In genomic region chr2:233499928-233500327, GRCh38 we compare ENCODE assay signal across 29 cellular contexts.
"Had no signal": no experiment of that assay in that cellular context is flagged by ENCODE, and none has a peak within 500 bp of the region (broad histone marks: within the 10 kb centered on the region; RNA-seq: fewer than 3 reads in every experiment).

No MANE protein-coding gene starts in this region.

- H3K27ac ChIP-seq: cardiac muscle cell, PC-9, RWPE1 had no signal

- H3K4me3 ChIP-seq: cardiac muscle cell, K562, PC-9 had no signal

- DNase-seq: activated CD4-positive, alpha-beta T cell treated with anti-CD3 and anti-CD28 coated beads, Interleukin-2, amount 10 ng/mL, durations not matched to agents 24 days and 14 days; activated CD4-positive, alpha-beta T cell treated with anti-CD3 and anti-CD28 coated beads, Interleukin-2, amount 50 U/mL, for 4 hours; activated CD8-positive, alpha-beta T cell treated with anti-CD3 and anti-CD28 coated beads for 36 hours; activated effector memory CD4-positive, alpha-beta T cell treated with anti-CD3 and anti-CD28 coated beads, Interleukin-2, amount 50 U/mL, for 16 hours; activated naive CD4-positive, alpha-beta T cell; activated naive CD4-positive, alpha-beta T cell treated with anti-CD3 and anti-CD28 coated beads, Interleukin-2, amount 50 U/mL, for 16 hours; activated naive CD8-positive, alpha-beta T cell treated with anti-CD3 and anti-CD28 coated beads for 36 hours; activated T-cell treated with anti-CD3 and anti-CD28 coated beads, Interleukin-2, amount 50 U/mL, for 1 hour; activated T-cell treated with anti-CD3 and anti-CD28 coated beads, Interleukin-2, amount 50 U/mL, for 72 hours; amniotic stem cell; aorta; NCI-H1105; NCI-H1417 treated with DMSO at 0.1 percent for 48 hours; NCI-H187 treated with DMSO at 0.1 percent for 48 hours; NCI-H2081; NCI-H2171 treated with DMSO at 0.1 percent for 48 hours; NCI-H2227 treated with DMSO at 0.1 percent for 48 hours; NCI-H446; NCI-H510A treated with DMSO at 0.1 percent for 48 hours; NCI-H526 treated with DMSO at 0.1 percent for 48 hours; NCI-H82; PC-9; T1000 had no signal

- FAIRE-seq: K562, RCC 7860 had no signal

- ATAC-seq: activated CD8-positive, alpha-beta T cell treated with anti-CD3 and anti-CD28 coated beads for 36 hours; activated T-cell treated with anti-CD3 and anti-CD28 coated beads, Interleukin-2, amount 50 U/mL, for 72 hours; activated T-helper 17 cell treated with anti-CD3 and anti-CD28 coated beads, Interleukin-2, amount 50 U/mL, for 72 hours; K562; Right ventricle myocardium inferior had no signal

- H3K27me3 ChIP-seq: cardiac muscle cell had no signal

- H3K36me3 ChIP-seq: cardiac muscle cell had no signal

- H2AFZ ChIP-seq: PC-9 had no signal

- H3K4me2 ChIP-seq: PC-9 had no signal
